In genomic region chr2:45578056-45578843, GRCh38 we compare ENCODE assay signal across 1 cellular context.
TF ChIP-seq lines count a peak whose summit lies in the region.

No MANE protein-coding gene starts in this region.

TF ChIP-seq in H1, 55 proteins besides CTCF, POLR2A, EP300 and RAD21 (continued from another document):
- TF ChIP-seq RBBP5 (IDR thresholded peaks at IDR 0.05; ENCODE audit: borderline replicate concordance, low read depth, low read length), result no peak
- TF ChIP-seq BACH1 (IDR thresholded peaks at IDR 0.05; ENCODE audit: low read length), result no peak
- no peak for TF ChIP-seq TEAD4 (IDR thresholded peaks at IDR 0.05; ENCODE audit: low read depth, low read length)
- no peak for TF ChIP-seq KDM1A (IDR thresholded peaks at IDR 0.05; ENCODE audit: borderline replicate concordance, low read length)
- TF ChIP-seq TCF12 (IDR thresholded peaks at IDR 0.05; ENCODE audit: low read depth, low read length), result no peak
- TF ChIP-seq ATF2 (IDR thresholded peaks at IDR 0.05; ENCODE audit: low read length), result no peak
- no peak for TF ChIP-seq GTF2F1 (IDR thresholded peaks at IDR 0.05; ENCODE audit: borderline replicate concordance, low read depth, low read length)
- no peak for TF ChIP-seq CREB1 (IDR thresholded peaks at IDR 0.05)
TF ChIP-seq in H1: peak in this region for 0.
